In genomic region chr7:139730746-139731612, GRCh38 we compare ENCODE assay signal across 8 cellular contexts. TPM values are rescaled to one million over a fixed set of nuclear protein-coding genes. Genes with fewer than 3 reads are reported as not detected.
DNase-seq lines count a peak whose midpoint lies in the region; ATAC-seq and TF ChIP-seq lines count a peak whose summit lies in the region.

No MANE protein-coding gene starts in this region.

- peaks cover 22% of the 10 kb centered on the region for H3K4me1 Mint-ChIP-seq in nephron

- no peak overlapping the region for H3K4me3 Mint-ChIP-seq in nephron

- H3K27me3 ChIP-seq in dorsolateral prefrontal cortex (no peaks in the 10 kb centered on the region), WERI-Rb-1 (ENCODE audit: insufficient read depth, low read depth, severe bottlenecking) (no peaks in the 10 kb centered on the region)

- peak overlapping the region in 2 of 3 experiments; percentile 11 to 15 for H3K27ac Mint-ChIP-seq in nephron

- TF ChIP-seq CTCF in GM10248 (IDR thresholded peaks at IDR 0.05; ENCODE audit: control extremely low read depth, extremely low read depth, low read depth, missing control alignments) = no peak
- TF ChIP-seq CTCF in dorsolateral prefrontal cortex (IDR thresholded peaks at IDR 0.05 in 54 of 56, conservative IDR thresholded peaks at IDR 0.05 in 2 of 56; ENCODE audit: low read depth in 1 of 56, partially characterized antibody in 56 of 56) = no peak
- no peak for TF ChIP-seq CTCF in nephron (IDR thresholded peaks at IDR 0.05; ENCODE audit: unreplicated experiment in 3 of 3)
- no peak for TF ChIP-seq CTCF in WERI-Rb-1 (IDR thresholded peaks at IDR 0.05; ENCODE audit: low read depth, low read length)

- H3K9me3 ChIP-seq in WERI-Rb-1 (ENCODE audit: severe bottlenecking) = peaks cover 2% of the 10 kb centered on the region

- H3K9me3 Mint-ChIP-seq in nephron = no peaks in the 10 kb centered on the region

- H3K4me3 ChIP-seq in dorsolateral prefrontal cortex = peak overlapping the region in 19 of 59 donors; percentile 1 to 49 (median 26)
- no peak overlapping the region for H3K4me3 ChIP-seq in WERI-Rb-1 (ENCODE audit: low read depth, low read length)

- H3K36me3 ChIP-seq in WERI-Rb-1 = peaks cover 13% of the 10 kb centered on the region

- ATAC-seq in HG02610 (IDR thresholded peaks at IDR 0.05; ENCODE audit: unreplicated experiment) = peak; percentile 92

- no peaks in the 10 kb centered on the region for H3K27me3 Mint-ChIP-seq in nephron (ENCODE audit: low read depth)

- H3K36me3 Mint-ChIP-seq in nephron (ENCODE audit: low read depth) = peaks cover 68% of the 10 kb centered on the region

- POLR2A ChIA-PET in GM10248 (lab: Yijun Ruan, JAX) = no interaction called here

- H3K27ac ChIP-seq in dorsolateral prefrontal cortex = peak overlapping the region; percentile 34 to 99 (median 86)
- no peak overlapping the region for H3K27ac ChIP-seq in WERI-Rb-1

- intact Hi-C loops in dorsolateral prefrontal cortex (cut with DNase I) = no loop called here

- DNase-seq in GM10248 (ENCODE audit: extremely low spot score) (peak; percentile 44), NCI-H526 (lab: John Stamatoyannopoulos, UW) (peak; percentile 75 to 82), dorsolateral prefrontal cortex (peak in 2 of 10 donors; percentile 9 to 34), DMS153 treated with DMSO at 0.1 percent for 48 hours (lab: John Stamatoyannopoulos, UW; ENCODE audit: unreplicated experiment) (no peak), WERI-Rb-1 (no peak), pons (ENCODE audit: low spot score) (no peak)

- CTCF ChIA-PET in GM10248 (lab: Yijun Ruan, JAX) = interaction anchor here (1.5 to 2.0 kb wide), 2 partner anchors 15 to 84 kb away, joined by 3 to 8 read pairs; no protein-coding TSS in a partner anchor

RNA-seq across cellular contexts. Expression of gene HIPK2, which starts 46.8 kb away (rescaled TPM):
- 100 to 1,000 TPM; 106 to 688 (median 242) TPM for total RNA-seq in dorsolateral prefrontal cortex

Comparison
In these comparisons a context has a peak if more than half of its experiments do, and no peak if none do; other contexts are left out.
1. DNase-seq: peak in GM10248 (single experiment) and NCI-H526 (2 of 2); none in DMS153 treated with DMSO at 0.1 percent for 48 hours (single experiment), WERI-Rb-1 (single experiment) and pons (single experiment).